16 cellular contexts compared by ENCODE assay signal in genomic region chr12:84637926-84638325, GRCh38.
DNase-seq lines count a peak whose midpoint lies in the region; ATAC-seq and TF ChIP-seq lines count a peak whose summit lies in the region.
"Had no signal": no experiment of that assay in that cellular context is flagged by ENCODE, and none has a peak within 500 bp of the region (broad histone marks: within the 10 kb centered on the region; RNA-seq: fewer than 3 reads in every experiment).

No MANE protein-coding gene starts in this region.

- H3K27ac ChIP-seq in H9 (ENCODE audit: insufficient read length, low read depth, low read length) = no peak overlapping the region
- H3K27ac ChIP-seq in trophoblast cell (ENCODE audit: low read depth, low read length) = peak overlapping the region; percentile 76
- no peak overlapping the region for H3K27ac ChIP-seq in vagina
- H3K27ac ChIP-seq: BLaER1 treated with 17β-estradiol and CSF1 and Interleukin-3, amounts not matched to agents 10 nM and 100 nM; Peyer's patch; spleen; tibial nerve; WERI-Rb-1 had no signal

- H3K56ac ChIP-seq in H9 (ENCODE audit: insufficient read length, low read depth, low read length) = no peak overlapping the region

- H3K9ac ChIP-seq in H9 (ENCODE audit: extremely low read depth, insufficient read length, low read length) (no peak overlapping the region), trophoblast cell (ENCODE audit: low read length) (no peak overlapping the region)
- H3K9ac ChIP-seq: BLaER1 treated with 17β-estradiol and CSF1 and Interleukin-3, amounts not matched to agents 10 nM and 100 nM had no signal

- no peaks in the 10 kb centered on the region for H3K9me3 Mint-ChIP-seq in H9
- H3K9me3 Mint-ChIP-seq: activated naive CD8-positive, alpha-beta T cell treated with anti-CD3 and anti-CD28 coated beads, Interleukin-2, amount 50 U/mL, for 24 hours had no signal

- H4K91ac ChIP-seq in H9 (ENCODE audit: insufficient read length, low read depth, low read length) (no peak overlapping the region), trophoblast cell (ENCODE audit: low read depth, low read length) (no peak overlapping the region)

- no peaks in the 10 kb centered on the region for H3K36me3 ChIP-seq in trophoblast cell (ENCODE audit: control insufficient read depth in 1 of 2, insufficient read depth in 2 of 2, low read length in 2 of 2)
- H3K36me3 ChIP-seq in vagina = no peaks in the 10 kb centered on the region
- H3K36me3 ChIP-seq: BLaER1 treated with 17β-estradiol and CSF1 and Interleukin-3, amounts not matched to agents 10 nM and 100 nM; Peyer's patch; spleen; tibial nerve; WERI-Rb-1 had no signal

- H2AK5ac ChIP-seq in H9 (ENCODE audit: insufficient read length, low read length) (no peak overlapping the region), trophoblast cell (ENCODE audit: low read length) (no peak overlapping the region)

- ATAC-seq in HG03025 (IDR thresholded peaks at IDR 0.05; ENCODE audit: low FRiP score, unreplicated experiment) = no peak
- ATAC-seq in GM21423 (IDR thresholded peaks at IDR 0.05; ENCODE audit: unreplicated experiment) = no peak
- ATAC-seq: activated naive CD8-positive, alpha-beta T cell treated with anti-CD3 and anti-CD28 coated beads, Interleukin-2, amount 50 U/mL, for 24 hours; stimulated activated effector memory CD8-positive, alpha-beta T cell treated with anti-CD3 and anti-CD28 coated beads, Interleukin-12 subunit alpha, Interleukin-12 subunit beta, amount 100 ng/mL, for 72 hours had no signal

- H3K27me3 ChIP-seq in H9 (ENCODE audit: insufficient read depth, low read length) (no peaks in the 10 kb centered on the region), trophoblast cell (ENCODE audit: insufficient read depth, low read length) (no peaks in the 10 kb centered on the region), vagina (no peaks in the 10 kb centered on the region)
- H3K27me3 ChIP-seq: BLaER1 treated with 17β-estradiol and CSF1 and Interleukin-3, amounts not matched to agents 10 nM and 100 nM; Peyer's patch; spleen; tibial nerve had no signal

- H2BK12ac ChIP-seq in H9 (ENCODE audit: insufficient read length, low read depth, low read length) (no peak overlapping the region), trophoblast cell (ENCODE audit: low read length) (no peak overlapping the region)

- no peak overlapping the region for H3T11ph ChIP-seq in H9 (ENCODE audit: low read length)

- no peak overlapping the region for H3K4me3 Mint-ChIP-seq in H9
- H3K4me3 Mint-ChIP-seq: activated naive CD8-positive, alpha-beta T cell treated with anti-CD3 and anti-CD28 coated beads, Interleukin-2, amount 50 U/mL, for 24 hours; stimulated activated effector memory CD8-positive, alpha-beta T cell treated with anti-CD3 and anti-CD28 coated beads, Interleukin-12 subunit alpha, Interleukin-12 subunit beta, amount 100 ng/mL, for 72 hours had no signal

- no peak overlapping the region for H4K5ac ChIP-seq in H9 (ENCODE audit: insufficient read length, low read depth, low read length)

- no peaks in the 10 kb centered on the region for H3K79me2 ChIP-seq in H9 (ENCODE audit: insufficient read depth, low read length)
- H3K79me2 ChIP-seq in trophoblast cell (ENCODE audit: control insufficient read depth, insufficient read depth, low read length, poor library complexity) = no peaks in the 10 kb centered on the region

- intact Hi-C loops in vagina (cut with DNase I) = no loop called here

- H4K12ac ChIP-seq in trophoblast cell (ENCODE audit: low read depth, low read length) = no peak overlapping the region

- H4K20me1 ChIP-seq in H9 (ENCODE audit: control insufficient read depth, insufficient read depth, insufficient read length) = no peaks in the 10 kb centered on the region
- H4K20me1 ChIP-seq: BLaER1 treated with 17β-estradiol and CSF1 and Interleukin-3, amounts not matched to agents 10 nM and 100 nM had no signal

- H3K4ac ChIP-seq in H9 (ENCODE audit: low read depth, low read length) = no peak overlapping the region
- H3K4ac ChIP-seq in trophoblast cell (ENCODE audit: low read depth, low read length) = no peak overlapping the region

- no peak overlapping the region for H2BK20ac ChIP-seq in H9 (ENCODE audit: low read depth, low read length, poor library complexity, severe bottlenecking)

- H3K27ac Mint-ChIP-seq in H9 = no peak overlapping the region
- H3K27ac Mint-ChIP-seq: activated naive CD8-positive, alpha-beta T cell treated with anti-CD3 and anti-CD28 coated beads, Interleukin-2, amount 50 U/mL, for 24 hours; stimulated activated effector memory CD8-positive, alpha-beta T cell treated with anti-CD3 and anti-CD28 coated beads, Interleukin-12 subunit alpha, Interleukin-12 subunit beta, amount 100 ng/mL, for 72 hours had no signal

- TF ChIP-seq CTCF in H9 (conservative IDR thresholded peaks at IDR 0.05) (no peak), astrocyte of the cerebellum (IDR thresholded peaks at IDR 0.05; ENCODE audit: low read depth, low read length, missing control alignments) (no peak), fibroblast of villous mesenchyme (IDR thresholded peaks at IDR 0.05; ENCODE audit: insufficient read depth, low read depth, low read length) (no peak), vagina (IDR thresholded peaks at IDR 0.05) (no peak)

- no peak overlapping the region for H2BK15ac ChIP-seq in H9 (ENCODE audit: low read depth, low read length)

- in situ Hi-C loops in astrocyte of the cerebellum (cut with HindIII; ENCODE audit: low sequenced_read_pairs) = no loop called here

- DNase-seq in H9 (no peak), astrocyte of the cerebellum (ENCODE audit: low read depth) (peak; percentile 16), fibroblast of villous mesenchyme (ENCODE audit: low read depth) (peak; percentile 11), trophoblast cell (peak in 1 of 2 donors; percentile 21), Kasumi-1 (lab: John Stamatoyannopoulos, UW) (no peak), vagina (ENCODE audit: extremely low spot score in 2 of 2) (no peak)
- DNase-seq: activated naive CD8-positive, alpha-beta T cell treated with anti-CD3 and anti-CD28 coated beads, Interleukin-2, amount 50 U/mL, for 24 hours; DMS53; Peyer's patch; spleen; WERI-Rb-1 had no signal

- H2AFZ ChIP-seq in H9 (ENCODE audit: low read length) (peak overlapping the region; percentile 16), trophoblast cell (ENCODE audit: insufficient read depth, low read length, poor library complexity) (no peak overlapping the region)

- no peaks in the 10 kb centered on the region for H3K36me3 Mint-ChIP-seq in H9 (ENCODE audit: insufficient read depth in 1 of 3, low read depth in 3 of 3)
- H3K36me3 Mint-ChIP-seq: stimulated activated effector memory CD8-positive, alpha-beta T cell treated with anti-CD3 and anti-CD28 coated beads, Interleukin-12 subunit alpha, Interleukin-12 subunit beta, amount 100 ng/mL, for 72 hours had no signal

- H3K23ac ChIP-seq in H9 (ENCODE audit: insufficient read length, low read depth, low read length) (no peak overlapping the region), trophoblast cell (ENCODE audit: low read length) (no peak overlapping the region)

- H3K23me2 ChIP-seq in H9 (ENCODE audit: insufficient read length, low read depth, low read length, poor library complexity, severe bottlenecking) = no peaks in the 10 kb centered on the region

- no peaks in the 10 kb centered on the region for H3K27me3 Mint-ChIP-seq in H9 (ENCODE audit: low read depth)
- H3K27me3 Mint-ChIP-seq: activated naive CD8-positive, alpha-beta T cell treated with anti-CD3 and anti-CD28 coated beads, Interleukin-2, amount 50 U/mL, for 24 hours had no signal

- H3K4me2 ChIP-seq in H9 (ENCODE audit: insufficient read depth, insufficient read length, low read length) = no peak overlapping the region
- no peak overlapping the region for H3K4me2 ChIP-seq in trophoblast cell (ENCODE audit: low read length)
- H3K4me2 ChIP-seq: BLaER1 treated with 17β-estradiol and CSF1 and Interleukin-3, amounts not matched to agents 10 nM and 100 nM had no signal

- H3K4me1 ChIP-seq in H9 (ENCODE audit: insufficient read depth, low read length) (no peaks in the 10 kb centered on the region), trophoblast cell (ENCODE audit: control insufficient read depth in 1 of 2, insufficient read depth in 2 of 2, low read length in 2 of 2) (peaks cover 0 to 3% of the 10 kb centered on the region in 2 experiments), vagina (no peaks in the 10 kb centered on the region)
- H3K4me1 ChIP-seq: Peyer's patch, spleen, tibial nerve had no signal

- no peak overlapping the region for H4K8ac ChIP-seq in H9 (replicated peaks; ENCODE audit: insufficient read length, low read depth, low read length)
- no peak overlapping the region for H4K8ac ChIP-seq in trophoblast cell (ENCODE audit: low read depth, low read length)

- no peaks in the 10 kb centered on the region for H3K79me1 ChIP-seq in H9 (ENCODE audit: insufficient read depth, low read depth, low read length, poor library complexity, severe bottlenecking)
- H3K79me1 ChIP-seq in trophoblast cell (ENCODE audit: low read length) = peaks cover 9% of the 10 kb centered on the region

- no peak for TF ChIP-seq POLR2A in vagina (IDR thresholded peaks at IDR 0.05)

- H2BK5ac ChIP-seq in H9 (ENCODE audit: insufficient read length, low read length) = no peak overlapping the region
- H2BK5ac ChIP-seq in trophoblast cell (ENCODE audit: low read depth, low read length, poor library complexity) = peak overlapping the region; percentile 2

- no peak overlapping the region for H3K4me3 ChIP-seq in astrocyte of the cerebellum (ENCODE audit: low read depth, low read length)
- H3K4me3 ChIP-seq in fibroblast of villous mesenchyme (ENCODE audit: low read depth, low read length) = no peak overlapping the region
- no peak overlapping the region for H3K4me3 ChIP-seq in trophoblast cell (ENCODE audit: low read depth, low read length)
- no peak overlapping the region for H3K4me3 ChIP-seq in vagina
- H3K4me3 ChIP-seq: BLaER1 treated with 17β-estradiol and CSF1 and Interleukin-3, amounts not matched to agents 10 nM and 100 nM; Peyer's patch; spleen; tibial nerve had no signal

- H3K18ac ChIP-seq in H9 (ENCODE audit: insufficient read length, low read depth, low read length) = no peak overlapping the region
- no peak overlapping the region for H3K18ac ChIP-seq in trophoblast cell (ENCODE audit: low read length)

- no peaks in the 10 kb centered on the region for H3K9me3 ChIP-seq in H9 (ENCODE audit: control insufficient read depth, low read depth, low read length)
- H3K9me3 ChIP-seq in trophoblast cell (ENCODE audit: insufficient read depth, low read depth, low read length) = no peaks in the 10 kb centered on the region
- H3K9me3 ChIP-seq in vagina = no peaks in the 10 kb centered on the region
- H3K9me3 ChIP-seq: BLaER1 treated with 17β-estradiol and CSF1 and Interleukin-3, amounts not matched to agents 10 nM and 100 nM; Peyer's patch; spleen; tibial nerve had no signal

- H3K14ac ChIP-seq in H9 (ENCODE audit: insufficient read depth, low read length) (no peak overlapping the region), trophoblast cell (ENCODE audit: low read length) (no peak overlapping the region)

- H2BK120ac ChIP-seq in H9 (ENCODE audit: low read depth, low read length, poor library complexity, severe bottlenecking) (no peak overlapping the region), trophoblast cell (ENCODE audit: insufficient read depth, low read length, poor library complexity) (no peak overlapping the region)

- peaks cover 5 to 6% of the 10 kb centered on the region in 2 experiments for H3K4me1 Mint-ChIP-seq in H9
- H3K4me1 Mint-ChIP-seq: activated naive CD8-positive, alpha-beta T cell treated with anti-CD3 and anti-CD28 coated beads, Interleukin-2, amount 50 U/mL, for 24 hours; stimulated activated effector memory CD8-positive, alpha-beta T cell treated with anti-CD3 and anti-CD28 coated beads, Interleukin-12 subunit alpha, Interleukin-12 subunit beta, amount 100 ng/mL, for 72 hours had no signal

Comparison
In these comparisons a context has a peak if more than half of its experiments do, and no peak if none do; other contexts are left out.
1. DNase-seq: peak in astrocyte of the cerebellum (single experiment) and fibroblast of villous mesenchyme (single experiment); none in H9 (single experiment), Kasumi-1 (0 of 2) and vagina (0 of 2).